11 cellular contexts compared by ENCODE assay signal in the genomic region with DNA sequence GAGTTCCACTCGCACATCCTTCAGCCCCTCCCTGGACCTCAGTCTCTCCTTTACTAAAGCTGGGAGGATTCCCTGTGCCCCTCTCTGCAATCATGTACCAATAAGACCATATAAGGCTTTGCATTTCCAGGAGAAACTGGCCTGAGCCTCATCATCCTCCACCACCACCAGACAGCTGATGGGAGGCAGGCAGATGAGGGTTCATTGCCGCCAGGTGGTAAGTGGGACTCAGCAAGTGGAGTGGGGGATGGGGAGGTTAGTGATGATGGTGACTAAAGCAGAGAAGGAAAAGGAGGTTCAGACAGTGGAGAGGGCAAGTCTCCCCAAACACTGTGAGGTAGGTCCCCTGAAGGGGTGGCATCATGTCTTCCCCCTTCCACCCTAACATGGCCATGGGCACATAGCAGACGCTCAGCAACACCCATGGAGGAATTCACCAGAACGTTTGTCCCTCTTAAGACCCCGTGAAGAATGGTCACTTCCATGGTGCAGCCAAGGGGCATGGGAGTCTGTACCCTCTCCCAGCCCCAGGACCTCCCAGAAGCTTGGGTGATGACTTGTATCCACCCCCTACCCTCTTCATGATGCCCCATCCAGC. TPM values are rescaled to one million over a fixed set of nuclear protein-coding genes. Genes with fewer than 3 reads are reported as not detected.
DNase-seq lines count a peak whose midpoint lies in the region; ATAC-seq, FAIRE-seq and TF ChIP-seq lines count a peak whose summit lies in the region.
"Had no signal": no experiment of that assay in that cellular context is flagged by ENCODE, and none has a peak within 500 bp of the region (broad histone marks: within the 10 kb centered on the region; RNA-seq: fewer than 3 reads in every experiment).

No MANE protein-coding gene starts in this region.

- H3K4me2 ChIP-seq in PC-3 (ENCODE audit: low read length): no peak overlapping the region

- H3K4me1 ChIP-seq in PC-3 (ENCODE audit: insufficient read depth, low read length) (peaks cover 29% of the 10 kb centered on the region), esophagus muscularis mucosa (peaks cover 51 to 65% (median 59%) of the 10 kb centered on the region in 4 donors), tibial artery (peaks cover 0 to 64% (median 53%) of the 10 kb centered on the region in 4 donors)

- POLR2A ChIA-PET in PC-3 (lab: Charles Lee; ENCODE audit: unreplicated experiment): interaction anchor here (0.8 kb wide), 1 partner anchor 10 kb away, joined by 3 read pairs; no protein-coding TSS in a partner anchor

- DNase-seq in activated T-cell treated with anti-CD3 and anti-CD28 coated beads, Interleukin-2, amount 50 U/mL, for 72 hours: no peak
- DNase-seq in activated T-cell treated with anti-CD3 and anti-CD28 coated beads, Interleukin-2, amount 50 U/mL, for 4 hours: no peak
- DNase-seq in PC-3: no peak
- DNase-seq in esophagus muscularis mucosa (ENCODE audit: extremely low spot score): no peak
- DNase-seq in tibial artery: no peak
- DNase-seq in D721Med (ENCODE audit: insufficient read length, low spot score): no peak
- no peak for DNase-seq in SW 1271 (lab: John Stamatoyannopoulos, UW)
- DNase-seq: activated CD4-positive, alpha-beta T cell treated with anti-CD3 and anti-CD28 coated beads for 1 hour; activated naive CD4-positive, alpha-beta T cell treated with anti-CD3 and anti-CD28 coated beads for 36 hours; NCI-H2081 treated with DMSO at 0.1 percent for 48 hours had no signal

- peaks cover 0 to 1% of the 10 kb centered on the region in 2 donors for H3K36me3 Mint-ChIP-seq in activated T-cell treated with anti-CD3 and anti-CD28 coated beads, Interleukin-2, amount 50 U/mL, for 72 hours (ENCODE audit: insufficient read depth in 2 of 2)
- no peaks in the 10 kb centered on the region for H3K36me3 Mint-ChIP-seq in activated T-cell treated with anti-CD3 and anti-CD28 coated beads, Interleukin-2, amount 50 U/mL, for 4 hours (ENCODE audit: insufficient read depth)

- H3K27ac ChIP-seq in PC-3 (ENCODE audit: low read length): peak overlapping the region; percentile 90; the same call in 1 of the 2 replicates
- peak overlapping the region; percentile 66 to 93 (median 76) for H3K27ac ChIP-seq in esophagus muscularis mucosa (replicated peaks in 1 of 4)
- H3K27ac ChIP-seq in tibial artery: peak overlapping the region; percentile 90 to 99

- no peak for TF ChIP-seq EP300 in esophagus muscularis mucosa (IDR thresholded peaks at IDR 0.05)

- H3K4me3 ChIP-seq in PC-3 (ENCODE audit: low read length) (no peak overlapping the region), esophagus muscularis mucosa (no peak overlapping the region), tibial artery (no peak overlapping the region)

- no peaks in the 10 kb centered on the region for H3K9me3 Mint-ChIP-seq in activated T-cell treated with anti-CD3 and anti-CD28 coated beads, Interleukin-2, amount 50 U/mL, for 72 hours
- H3K9me3 Mint-ChIP-seq in activated T-cell treated with anti-CD3 and anti-CD28 coated beads, Interleukin-2, amount 50 U/mL, for 4 hours: no peaks in the 10 kb centered on the region
- H3K9me3 Mint-ChIP-seq: activated naive CD4-positive, alpha-beta T cell treated with anti-CD3 and anti-CD28 coated beads for 36 hours had no signal

- no peak overlapping the region for H2AFZ ChIP-seq in PC-3 (ENCODE audit: low read length)

- intact Hi-C loops in PC-3 (cut with micrococcal nuclease) (no loop called here), esophagus muscularis mucosa (cut with DNase I) (no loop called here), tibial artery (cut with DNase I; ENCODE audit: low total_unique reads) (no loop called here)

- BruUV-seq in PC-3 (replicated peaks; lab: Mats Ljungman, UMichigan): no TSS peak

- H3K9ac ChIP-seq in PC-3 (ENCODE audit: low read length): no peak overlapping the region

- ATAC-seq in activated T-cell treated with anti-CD3 and anti-CD28 coated beads, Interleukin-2, amount 50 U/mL, for 72 hours (replicated peaks in 1 of 2): no peak
- ATAC-seq in activated T-cell treated with anti-CD3 and anti-CD28 coated beads, Interleukin-2, amount 50 U/mL, for 4 hours: no peak
- ATAC-seq in PC-3 (no peak), HG02759 (IDR thresholded peaks at IDR 0.05; ENCODE audit: unreplicated experiment) (no peak)

- no peaks in the 10 kb centered on the region for H3F3A ChIP-seq in PC-3 (ENCODE audit: low read length, unreplicated experiment)

- H4K20me1 ChIP-seq in PC-3 (ENCODE audit: low read length): no peaks in the 10 kb centered on the region

- peaks cover 53% of the 10 kb centered on the region for H3K4me1 Mint-ChIP-seq in activated T-cell treated with anti-CD3 and anti-CD28 coated beads, Interleukin-2, amount 50 U/mL, for 72 hours (ENCODE audit: low read depth)
- peaks cover 48% of the 10 kb centered on the region for H3K4me1 Mint-ChIP-seq in activated T-cell treated with anti-CD3 and anti-CD28 coated beads, Interleukin-2, amount 50 U/mL, for 4 hours (ENCODE audit: low read depth)

- H3K27me3 ChIP-seq in PC-3 (ENCODE audit: low read length) (no peaks in the 10 kb centered on the region), esophagus muscularis mucosa (no peaks in the 10 kb centered on the region), tibial artery (no peaks in the 10 kb centered on the region)

- no peak for FAIRE-seq in D721Med (lab: Jason Lieb, UNC)

- TF ChIP-seq POLR2A in esophagus muscularis mucosa (IDR thresholded peaks at IDR 0.05; ENCODE audit: low read depth): no peak

- H3K27me3 Mint-ChIP-seq in activated T-cell treated with anti-CD3 and anti-CD28 coated beads, Interleukin-2, amount 50 U/mL, for 72 hours (ENCODE audit: low read depth): peaks cover 6% of the 10 kb centered on the region
- H3K27me3 Mint-ChIP-seq in activated T-cell treated with anti-CD3 and anti-CD28 coated beads, Interleukin-2, amount 50 U/mL, for 4 hours (ENCODE audit: low read depth): peaks cover 4% of the 10 kb centered on the region

- CTCF ChIA-PET in PC-3 (lab: Charles Lee): no interaction called here

- H3K27ac Mint-ChIP-seq in activated T-cell treated with anti-CD3 and anti-CD28 coated beads, Interleukin-2, amount 50 U/mL, for 72 hours: no peak overlapping the region

- 87% methylated on average over 5 of the region's 5 CpGs for WGBS in esophagus muscularis mucosa

- TF ChIP-seq CTCF in PC-3 (conservative IDR thresholded peaks at IDR 0.05; ENCODE audit: low read depth, low read length) (no peak), esophagus muscularis mucosa (IDR thresholded peaks at IDR 0.05) (no peak), tibial artery (IDR thresholded peaks at IDR 0.05) (no peak), D721Med (IDR thresholded peaks at IDR 0.05; ENCODE audit: insufficient read depth, missing control alignments) (no peak)

- no peaks in the 10 kb centered on the region for H3K9me2 ChIP-seq in PC-3 (replicated peaks; ENCODE audit: low read length)

- H3K36me3 ChIP-seq in PC-3 (ENCODE audit: low read depth, low read length) (no peaks in the 10 kb centered on the region), esophagus muscularis mucosa (no peaks in the 10 kb centered on the region), tibial artery (peaks cover 0 to 7% (median 0%) of the 10 kb centered on the region in 3 donors)

- H3K9me3 ChIP-seq in PC-3 (ENCODE audit: low read length) (no peaks in the 10 kb centered on the region), esophagus muscularis mucosa (no peaks in the 10 kb centered on the region), tibial artery (no peaks in the 10 kb centered on the region)

- H3K79me2 ChIP-seq in PC-3 (ENCODE audit: low read length): peaks cover 12% of the 10 kb centered on the region

- peak overlapping the region; percentile 19 to 82 for H3K4me3 Mint-ChIP-seq in activated T-cell treated with anti-CD3 and anti-CD28 coated beads, Interleukin-2, amount 50 U/mL, for 72 hours
- H3K4me3 Mint-ChIP-seq in activated T-cell treated with anti-CD3 and anti-CD28 coated beads, Interleukin-2, amount 50 U/mL, for 4 hours: no peak overlapping the region

RNA-seq across cellular contexts. Expression of a gene that starts 4.5 kb away (rescaled TPM):
- total RNA-seq in activated T-cell treated with anti-CD3 and anti-CD28 coated beads, Interleukin-2, amount 50 U/mL, for 72 hours: 10 to 100 TPM; 48.4 to 52.1 TPM
- 10 to 100 TPM; 28.0 to 34.5 (median 33.0) TPM for total RNA-seq in activated T-cell treated with anti-CD3 and anti-CD28 coated beads, Interleukin-2, amount 50 U/mL, for 4 hours
- total RNA-seq in PC-3 (2014; rRNA removed) (95.1 and 97.4 TPM in 2 replicates), esophagus muscularis mucosa (100 to 1,000 TPM; 146 to 464 (median 247) TPM)

RNA-seq across cellular contexts. Expression of a gene that starts 29.0 kb away (rescaled TPM):
- under 1 TPM; 0.29 to 0.67 TPM for total RNA-seq in activated T-cell treated with anti-CD3 and anti-CD28 coated beads, Interleukin-2, amount 50 U/mL, for 72 hours
- total RNA-seq in activated T-cell treated with anti-CD3 and anti-CD28 coated beads, Interleukin-2, amount 50 U/mL, for 4 hours: under 1 TPM; 0.05 to 0.84 (median 0.15) TPM
- 2.3 and 2.9 TPM in 2 replicates for total RNA-seq in PC-3 (2014; rRNA removed)
- 1 to 10 TPM in 3 of 4 donors, under 1 TPM in 1; 0.83 to 3.3 (median 1.8) TPM for total RNA-seq in esophagus muscularis mucosa

RNA-seq across cellular contexts. Expression of a gene that starts 35.9 kb away (rescaled TPM):
- not detected for total RNA-seq in activated T-cell treated with anti-CD3 and anti-CD28 coated beads, Interleukin-2, amount 50 U/mL, for 72 hours
- total RNA-seq in activated T-cell treated with anti-CD3 and anti-CD28 coated beads, Interleukin-2, amount 50 U/mL, for 4 hours: not detected
- 18.0 and 18.4 TPM in 2 replicates for total RNA-seq in PC-3 (2014; rRNA removed)
- total RNA-seq in esophagus muscularis mucosa: under 1 TPM in 2 of 4 donors, not detected in 2; 0.52 to 0.75 TPM
- total RNA-seq: activated naive CD4-positive, alpha-beta T cell treated with anti-CD3 and anti-CD28 coated beads for 36 hours had no signal

RNA-seq across cellular contexts. Expression of a gene that starts 37.6 kb away (rescaled TPM):
- total RNA-seq in activated T-cell treated with anti-CD3 and anti-CD28 coated beads, Interleukin-2, amount 50 U/mL, for 72 hours: 1 to 10 TPM; 1.3 to 1.9 TPM
- 1 to 10 TPM; 1.0 to 2.8 (median 1.3) TPM for total RNA-seq in activated T-cell treated with anti-CD3 and anti-CD28 coated beads, Interleukin-2, amount 50 U/mL, for 4 hours
- total RNA-seq in PC-3 (2014; rRNA removed): 160 and 163 TPM in 2 replicates
- total RNA-seq in esophagus muscularis mucosa: 100 to 1,000 TPM; 117 to 144 (median 137) TPM

Comparison
In these comparisons a context has a peak if more than half of its experiments do, and no peak if none do; other contexts are left out.
1. RNA of a gene that starts 35.9 kb away (total RNA-seq): 18.0 to 18.4 TPM in PC-3; 0.52 to 0.75 TPM in esophagus muscularis mucosa, not detected in activated T-cell treated with anti-CD3 and anti-CD28 coated beads, Interleukin-2, amount 50 U/mL, for 4 hours and not detected in activated T-cell treated with anti-CD3 and anti-CD28 coated beads, Interleukin-2, amount 50 U/mL, for 72 hours; every median in the first group is over 10 times any median in the second.
2. Peak in every context shown above with its lines, with median percentiles within 50 percentile points of each other: H3K27ac ChIP-seq.